Comparison of ENCODE assay signal across 11 cellular contexts in the genomic region with DNA sequence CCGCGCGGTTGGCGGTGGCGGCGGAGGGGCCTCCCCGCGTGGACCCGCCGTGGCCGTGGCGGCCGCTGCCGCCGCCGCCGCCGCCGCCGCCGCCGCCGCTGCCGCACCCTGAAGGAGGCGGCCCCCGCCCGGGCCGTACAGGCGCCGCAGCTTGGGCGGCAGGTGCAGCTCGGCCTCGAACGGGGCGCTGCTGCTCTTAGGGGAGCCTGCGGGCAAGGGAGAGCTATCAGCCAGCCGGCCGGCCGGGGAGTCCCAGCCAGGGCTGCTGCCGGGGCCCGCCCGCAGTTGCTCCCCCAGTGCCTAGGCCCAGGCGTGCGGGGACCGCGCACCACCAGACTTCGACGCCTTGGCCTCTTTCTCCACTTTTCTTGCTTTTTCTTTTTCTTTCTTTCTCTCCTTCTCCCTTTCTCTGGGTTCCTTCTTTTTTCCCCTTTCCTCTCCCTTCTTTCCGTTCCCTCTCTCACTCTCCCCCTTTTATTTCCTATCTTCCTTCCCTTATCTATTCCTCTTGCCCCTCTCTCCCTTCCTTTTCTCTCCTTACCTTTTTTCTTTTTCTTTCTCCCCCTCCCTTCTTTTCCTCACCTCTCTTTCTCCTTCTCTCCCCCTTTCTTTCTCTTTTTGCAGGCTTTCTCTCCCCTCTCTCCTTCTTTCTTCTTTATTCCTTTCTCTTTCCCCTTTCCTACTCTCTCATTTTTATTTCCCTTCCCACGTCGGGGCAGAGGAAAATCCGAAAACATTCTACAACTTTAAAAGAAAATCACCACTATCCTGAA. TPM values are rescaled to one million over a fixed set of nuclear protein-coding genes. Genes with fewer than 3 reads are reported as not detected.
A peak's percentile ranks its signal among the peaks of the same experiment; 100 is the strongest.
DNase-seq lines count a peak whose midpoint lies in the region; ATAC-seq and TF ChIP-seq lines count a peak whose summit lies in the region.
"Had no signal": no experiment of that assay in that cellular context is flagged by ENCODE, and none has a peak within 500 bp of the region (broad histone marks: within the 10 kb centered on the region; RNA-seq: fewer than 3 reads in every experiment).

No MANE protein-coding gene starts in this region.

- peak overlapping the region in 7 of 10 experiments; percentile 48 to 58 (median 52); a peak in 14 of 20 replicates for H3K4me3 ChIP-seq in BLaER1 treated with 17β-estradiol and CSF1 and Interleukin-3, amounts not matched to agents 10 nM and 100 nM
- H3K4me3 ChIP-seq in fibroblast of lung (replicated peaks in 1 of 4; ENCODE audit: control extremely low read depth in 1 of 4, insufficient read depth in 1 of 4, low read depth in 3 of 4, low read length in 4 of 4), result no peak overlapping the region

- ATAC-seq in GM18505 (IDR thresholded peaks at IDR 0.05; ENCODE audit: unreplicated experiment) (peak; percentile 47), GM19023 (IDR thresholded peaks at IDR 0.05; ENCODE audit: unreplicated experiment) (no peak), omental fat pad (ENCODE audit: low FRiP score) (no peak), HG03520 (IDR thresholded peaks at IDR 0.05; ENCODE audit: unreplicated experiment) (no peak)

- peaks cover 0 to 17% (median 13%) of the 10 kb centered on the region in 10 experiments; a peak in 14 of 20 replicates for H3K4me1 ChIP-seq in BLaER1 treated with 17β-estradiol and CSF1 and Interleukin-3, amounts not matched to agents 10 nM and 100 nM
- H3K4me1 ChIP-seq in fibroblast of lung (ENCODE audit: control insufficient read depth, extremely low read depth, insufficient read depth, low read length), result no peaks in the 10 kb centered on the region

- no peak overlapping the region for H3K9ac ChIP-seq in BLaER1 treated with 17β-estradiol and CSF1 and Interleukin-3, amounts not matched to agents 10 nM and 100 nM
- H3K9ac ChIP-seq in fibroblast of lung (ENCODE audit: insufficient read depth, low read length), result no peak overlapping the region

- DNase-seq in NCI-H69 (lab: John Stamatoyannopoulos, UW), result peak; percentile 51
- DNase-seq in fibroblast of lung (ENCODE audit: low read depth in 2 of 2), result no peak
- DNase-seq in omental fat pad (ENCODE audit: low spot score), result no peak
- no peak for DNase-seq in DMS153 treated with DMSO at 0.1 percent for 48 hours (lab: John Stamatoyannopoulos, UW; ENCODE audit: unreplicated experiment)
- DNase-seq: NCI-H1105; stimulated activated naive CD4-positive, alpha-beta T cell treated with Interleukin-2 at 50 U/mL for 16 hours had no signal

- peaks cover 0 to 96% (median 79%) of the 10 kb centered on the region in 11 experiments; a peak in 16 of 22 replicates for H4K20me1 ChIP-seq in BLaER1 treated with 17β-estradiol and CSF1 and Interleukin-3, amounts not matched to agents 10 nM and 100 nM
- H4K20me1 ChIP-seq in fibroblast of lung (ENCODE audit: control insufficient read depth, extremely low read depth, insufficient read depth, low read length), result no peaks in the 10 kb centered on the region

- no peak for TF ChIP-seq POLR2A in GM18505 (IDR thresholded peaks at IDR 0.05; ENCODE audit: borderline replicate concordance, extremely low read depth, insufficient read depth, insufficient read length)

- peaks cover 10 to 20% (median 17%) of the 10 kb centered on the region in 11 experiments; a peak in 20 of 22 replicates for H3K9me3 ChIP-seq in BLaER1 treated with 17β-estradiol and CSF1 and Interleukin-3, amounts not matched to agents 10 nM and 100 nM (replicated peaks in 1 of 11)
- no peaks in the 10 kb centered on the region for H3K9me3 ChIP-seq in fibroblast of lung (ENCODE audit: control insufficient read depth, insufficient read depth, low read depth, low read length)

- H3K4me2 ChIP-seq in BLaER1 treated with 17β-estradiol and CSF1 and Interleukin-3, amounts not matched to agents 10 nM and 100 nM, result peak overlapping the region; percentile 50 to 86 (median 74); a peak in 20 of 22 replicates
- peak overlapping the region; percentile 25 for H3K4me2 ChIP-seq in fibroblast of lung (ENCODE audit: extremely low read depth, insufficient read depth, low read length)

- H3K79me2 ChIP-seq in fibroblast of lung (ENCODE audit: control insufficient read depth, insufficient read depth, low read length), result no peaks in the 10 kb centered on the region

- H3K27ac ChIP-seq in BLaER1 treated with 17β-estradiol and CSF1 and Interleukin-3, amounts not matched to agents 10 nM and 100 nM, result no peak overlapping the region
- no peak overlapping the region for H3K27ac ChIP-seq in fibroblast of lung (ENCODE audit: insufficient read depth, low read length)

- H3K27me3 ChIP-seq in BLaER1 treated with 17β-estradiol and CSF1 and Interleukin-3, amounts not matched to agents 10 nM and 100 nM, result peaks cover 100% of the 10 kb centered on the region in 11 experiments
- peaks cover 63% of the 10 kb centered on the region for H3K27me3 ChIP-seq in fibroblast of lung (ENCODE audit: control insufficient read depth, insufficient read depth, low read length)

- H2AFZ ChIP-seq in fibroblast of lung (ENCODE audit: low read length), result no peak overlapping the region

- H3K36me3 ChIP-seq in BLaER1 treated with 17β-estradiol and CSF1 and Interleukin-3, amounts not matched to agents 10 nM and 100 nM, result no peaks in the 10 kb centered on the region
- no peaks in the 10 kb centered on the region for H3K36me3 ChIP-seq in fibroblast of lung (ENCODE audit: control insufficient read depth, insufficient read depth, low read length)

- TF ChIP-seq CTCF in fibroblast of lung (conservative IDR thresholded peaks at IDR 0.05 in 1 of 2, IDR thresholded peaks at IDR 0.05 in 1 of 2; ENCODE audit: low read depth in 1 of 2, low read length in 2 of 2), result no peak
- TF ChIP-seq CTCF in omental fat pad (IDR thresholded peaks at IDR 0.05), result no peak

RNA-seq across cellular contexts. Expression of gene ARX, which starts 2.0 kb away (rescaled TPM):
- total RNA-seq in fibroblast of lung (not detected in 2 replicates), omental fat pad (not detected)
- not detected in 2 replicates for polyA plus RNA-seq in fibroblast of lung
- polyA plus RNA-seq in fibroblast of lung (2012), result not detected in 2 replicates
- not detected in 2 replicates for polyA minus RNA-seq in fibroblast of lung (ENCODE audit: low replicate concordance)
- total RNA-seq: renal cortical epithelial cell had no signal

Comparison
In these comparisons a context has a peak if more than half of its experiments do, and no peak if none do; other contexts are left out.
1. H3K4me3 ChIP-seq: peak in BLaER1 treated with 17β-estradiol and CSF1 and Interleukin-3, amounts not matched to agents 10 nM and 100 nM (7 of 10); none in fibroblast of lung (0 of 4).